Comparison of ENCODE assay signal across 24 cellular contexts in genomic region chr9:86516564-86516963, GRCh38.
"Had no signal": no experiment of that assay in that cellular context is flagged by ENCODE, and none has a peak within 500 bp of the region (broad histone marks: within the 10 kb centered on the region; RNA-seq: fewer than 3 reads in every experiment).

No MANE protein-coding gene starts in this region.

- H3K36me3 ChIP-seq: esophagus muscularis mucosa, left lung, lower lobe of right lung, neutrophil, ovary, suprapubic skin, tibial nerve had no signal

- H3K27ac Mint-ChIP-seq: activated CD4-positive, alpha-beta T cell treated with anti-CD3 and anti-CD28 coated beads for 36 hours; activated naive CD4-positive, alpha-beta T cell treated with anti-CD3 and anti-CD28 coated beads, Interleukin-2, amount 50 U/mL, for 72 hours; activated T-cell treated with anti-CD3 and anti-CD28 coated beads, Interleukin-2, amount 50 U/mL, for 72 hours; dendritic cell treated with granulocyte-macrophage colony-stimulating factor and Interleukin-4, amounts not matched to agents 40 ng/mL and 50 ng/mL, for 4 days; natural killer cell; T-helper 1 cell treated with Interleukin-12 subunit alpha and Interleukin-12 subunit beta and Interleukin-4 antibody, amounts not matched to agents 30 μg/mL and 1 μg/mL, for 36 hours had no signal

- H3K27me3 Mint-ChIP-seq: dendritic cell treated with granulocyte-macrophage colony-stimulating factor and Interleukin-4, amounts not matched to agents 40 ng/mL and 50 ng/mL, for 4 days had no signal

- H3K36me3 Mint-ChIP-seq: activated naive CD4-positive, alpha-beta T cell treated with anti-CD3 and anti-CD28 coated beads, Interleukin-2, amount 50 U/mL, for 72 hours; natural killer cell had no signal

- H3K4me1 ChIP-seq: left lung, lower lobe of right lung, psoas muscle, suprapubic skin, tibial nerve had no signal

- DNase-seq: activated CD4-positive, alpha-beta T cell treated with anti-CD3 and anti-CD28 coated beads for 36 hours; activated naive CD4-positive, alpha-beta T cell; activated T-cell treated with anti-CD3 and anti-CD28 coated beads for 4 hours; activated T-cell treated with anti-CD3 and anti-CD28 coated beads, Interleukin-2, amount 50 U/mL, for 72 hours; foreskin melanocyte; lower lobe of right lung; mesenchymal stem cell; natural killer cell; ovary; psoas muscle; stimulated activated CD4-positive, alpha-beta T cell treated with anti-CD3 and anti-CD28 coated beads, Interleukin-1b, Interleukin-23, amount 100 ng/mL, for 48 hours; stimulated activated naive CD4-positive, alpha-beta T cell; SW 1271; T1000 had no signal

- ATAC-seq: activated CD4-positive, alpha-beta T cell treated with anti-CD3 and anti-CD28 coated beads for 36 hours; activated naive CD4-positive, alpha-beta T cell treated with anti-CD3 and anti-CD28 coated beads, Interleukin-2, amount 50 U/mL, for 72 hours; activated T-cell treated with anti-CD3 and anti-CD28 coated beads, Interleukin-2, amount 50 U/mL, for 72 hours; left lung; natural killer cell; psoas muscle had no signal

- H3K4me1 Mint-ChIP-seq: activated CD4-positive, alpha-beta T cell treated with anti-CD3 and anti-CD28 coated beads for 36 hours; central memory CD8-positive, alpha-beta T cell; natural killer cell had no signal

- H3K27ac ChIP-seq: esophagus muscularis mucosa, left lung, lower lobe of right lung, neutrophil, ovary, psoas muscle, suprapubic skin, tibial nerve had no signal

- H3K27me3 ChIP-seq: esophagus muscularis mucosa, left lung, neutrophil, ovary, tibial nerve had no signal

- H3K9me3 Mint-ChIP-seq: activated naive CD4-positive, alpha-beta T cell treated with anti-CD3 and anti-CD28 coated beads, Interleukin-2, amount 50 U/mL, for 72 hours; activated T-cell treated with anti-CD3 and anti-CD28 coated beads, Interleukin-2, amount 50 U/mL, for 72 hours; central memory CD8-positive, alpha-beta T cell; dendritic cell treated with granulocyte-macrophage colony-stimulating factor and Interleukin-4, amounts not matched to agents 40 ng/mL and 50 ng/mL, for 4 days; natural killer cell; T-helper 1 cell treated with Interleukin-12 subunit alpha and Interleukin-12 subunit beta and Interleukin-4 antibody, amounts not matched to agents 30 μg/mL and 1 μg/mL, for 36 hours had no signal

- H3K4me3 Mint-ChIP-seq: activated CD4-positive, alpha-beta T cell treated with anti-CD3 and anti-CD28 coated beads for 36 hours; activated T-cell treated with anti-CD3 and anti-CD28 coated beads, Interleukin-2, amount 50 U/mL, for 72 hours; central memory CD8-positive, alpha-beta T cell; dendritic cell treated with granulocyte-macrophage colony-stimulating factor and Interleukin-4, amounts not matched to agents 40 ng/mL and 50 ng/mL, for 4 days; natural killer cell; T-helper 1 cell treated with Interleukin-12 subunit alpha and Interleukin-12 subunit beta and Interleukin-4 antibody, amounts not matched to agents 30 μg/mL and 1 μg/mL, for 36 hours had no signal

- H3K4me3 ChIP-seq: esophagus muscularis mucosa, left lung, lower lobe of right lung, ovary, psoas muscle, smooth muscle cell, suprapubic skin, tibial nerve had no signal

- H3K9me3 ChIP-seq: esophagus muscularis mucosa, left lung, lower lobe of right lung, neutrophil, ovary, psoas muscle, suprapubic skin, tibial nerve had no signal
